Comparison of ENCODE assay signal across 21 cellular contexts in genomic region chr7:140521426-140521825, GRCh38.
"Had no signal": no experiment of that assay in that cellular context is flagged by ENCODE, and none has a peak within 500 bp of the region (broad histone marks: within the 10 kb centered on the region; RNA-seq: fewer than 3 reads in every experiment).

No MANE protein-coding gene starts in this region.

- H3K27ac Mint-ChIP-seq: activated CD4-positive, alpha-beta T cell treated with anti-CD3 and anti-CD28 coated beads, Interleukin-2, amount 10 ng/mL, durations not matched to agents 24 days and 14 days; activated naive CD8-positive, alpha-beta T cell; activated T-cell treated with anti-CD3 and anti-CD28 coated beads, Interleukin-2, amount 50 U/mL, for 72 hours; mesothelial cell of epicardium; T-helper 17 cell had no signal

- ATAC-seq: activated T-cell treated with anti-CD3 and anti-CD28 coated beads, Interleukin-2, amount 50 U/mL, for 72 hours; body of pancreas; heart right ventricle; T-helper 17 cell had no signal

- H3K36me3 ChIP-seq: colonic mucosa, uterus had no signal

- H3K9me3 Mint-ChIP-seq: activated CD4-positive, alpha-beta T cell treated with anti-CD3 and anti-CD28 coated beads, Interleukin-2, amount 10 ng/mL, durations not matched to agents 24 days and 14 days; activated T-cell treated with anti-CD3 and anti-CD28 coated beads, Interleukin-2, amount 50 U/mL, for 72 hours; mesothelial cell of epicardium had no signal

- H3K4me1 ChIP-seq: colonic mucosa had no signal

- H3K27me3 ChIP-seq: body of pancreas, colonic mucosa, heart right ventricle, tibial nerve, uterus had no signal

- H3K4me3 Mint-ChIP-seq: activated CD4-positive, alpha-beta T cell treated with anti-CD3 and anti-CD28 coated beads, Interleukin-2, amount 10 ng/mL, durations not matched to agents 24 days and 14 days; activated naive CD8-positive, alpha-beta T cell; activated T-cell treated with anti-CD3 and anti-CD28 coated beads, Interleukin-2, amount 50 U/mL, for 72 hours; mesothelial cell of epicardium; T-helper 17 cell had no signal

- H3K27ac ChIP-seq: body of pancreas, colonic mucosa, heart right ventricle, skin epidermis, tibial nerve, uterus had no signal

- H3K36me3 Mint-ChIP-seq: activated naive CD8-positive, alpha-beta T cell had no signal

- DNase-seq: activated CD4-positive, alpha-beta T cell treated with anti-CD3 and anti-CD28 coated beads, Interleukin-2, amount 10 ng/mL, durations not matched to agents 24 days and 14 days; activated CD4-positive, CD25-positive, alpha-beta regulatory T cell; activated CD8-positive, alpha-beta memory T cell treated with anti-CD3 and anti-CD28 coated beads, Interleukin-2, amount 50 U/mL, for 48 hours; activated gamma-delta T cell; activated T-cell treated with anti-CD3 and anti-CD28 coated beads, Interleukin-2, amount 50 U/mL, for 72 hours; amniotic stem cell; body of pancreas; caudate nucleus; colonic mucosa; foreskin fibroblast; heart right ventricle; stimulated activated CD4-positive, alpha-beta T cell treated with anti-CD3 and anti-CD28 coated beads, Interleukin-15, amount 100 ng/mL, for 24 hours; stimulated activated CD4-positive, alpha-beta T cell treated with anti-CD3 and anti-CD28 coated beads, Interleukin-4, amount 100 ng/mL, for 1 hour; stimulated activated naive CD4-positive, alpha-beta T cell treated with Interleukin-2 at 50 U/mL for 16 hours; substantia nigra; T-helper 17 cell; uterus had no signal

- H3K4me3 ChIP-seq: body of pancreas, colonic mucosa, heart right ventricle, skin epidermis, tibial nerve, uterus had no signal

- H3K9me3 ChIP-seq: body of pancreas, colonic mucosa, heart right ventricle, tibial nerve, uterus had no signal
